In genomic region chr10:102230264-102230860, GRCh38 we compare ENCODE assay signal across 1 cellular context.
A peak's percentile ranks its signal among the peaks of the same experiment; 100 is the strongest.
TF ChIP-seq lines count a peak whose summit lies in the region.

No MANE protein-coding gene starts in this region.

TF ChIP-seq in A549, 52 proteins besides CTCF, POLR2A, EP300 and RAD21:
- TF ChIP-seq HMGXB4 (CRISPR knock-in tag; IDR thresholded peaks at IDR 0.05; ENCODE audit: borderline replicate concordance) (no peak), FOSL2 (IDR thresholded peaks at IDR 0.05) (no peak), FOSL2 (CRISPR knock-in tag; IDR thresholded peaks at IDR 0.05) (no peak), BCL3 (IDR thresholded peaks at IDR 0.05) (no peak), RNF2 (IDR thresholded peaks at IDR 0.05; ENCODE audit: borderline replicate concordance, low read depth) (peak; percentile 81), CHD4 (IDR thresholded peaks at IDR 0.05; ENCODE audit: borderline replicate concordance) (no peak), CHD2 (IDR thresholded peaks at IDR 0.05; ENCODE audit: low read length, partially characterized antibody) (no peak), GATA3 (IDR thresholded peaks at IDR 0.05; ENCODE audit: borderline replicate concordance) (no peak), TFCP2L1 (CRISPR knock-in tag; IDR thresholded peaks at IDR 0.05) (no peak)
